Comparison of ENCODE assay signal across 15 cellular contexts in the genomic region with DNA sequence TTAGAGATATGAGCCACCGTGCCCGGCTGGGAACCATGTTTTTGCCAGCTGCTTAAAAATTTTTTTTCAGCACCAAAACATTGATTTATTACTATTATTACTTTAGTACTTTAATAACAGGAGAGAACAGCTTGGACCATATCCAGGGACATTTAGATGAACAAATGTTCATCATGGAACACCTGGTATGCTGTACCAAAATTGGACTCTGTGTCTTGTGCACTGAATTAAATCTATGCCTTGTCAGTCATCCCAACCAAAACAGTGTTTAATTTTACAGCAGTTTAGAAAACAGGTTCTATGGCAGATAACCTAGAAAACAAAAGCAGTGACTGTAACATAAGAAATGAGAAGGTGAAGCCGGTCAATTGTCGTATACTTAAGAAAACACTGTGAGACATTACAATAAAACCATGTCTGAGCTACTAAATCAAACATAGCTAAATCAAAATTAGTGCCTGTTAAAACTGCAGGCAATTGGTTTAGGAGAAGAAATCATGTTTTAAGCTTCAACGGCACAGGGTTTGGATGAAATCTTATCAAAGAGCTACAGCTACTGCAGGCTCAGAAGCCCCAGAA.
"Had no signal": no experiment of that assay in that cellular context is flagged by ENCODE, and none has a peak within 500 bp of the region (broad histone marks: within the 10 kb centered on the region; RNA-seq: fewer than 3 reads in every experiment).

No MANE protein-coding gene starts in this region.

- H3K4me3 ChIP-seq: ovary, right lobe of liver, suprapubic skin, transverse colon, uterus had no signal

- H3K27me3 Mint-ChIP-seq: activated naive CD8-positive, alpha-beta T cell; stimulated activated naive CD8-positive, alpha-beta T cell treated with anti-CD3 and anti-CD28 coated beads, Interleukin-15, amount 100 ng/mL, for 72 hours had no signal

- H3K27ac Mint-ChIP-seq: activated naive CD8-positive, alpha-beta T cell; naive thymus-derived CD4-positive, alpha-beta T cell; stimulated activated naive CD8-positive, alpha-beta T cell treated with anti-CD3 and anti-CD28 coated beads, Interleukin-15, amount 100 ng/mL, for 72 hours had no signal

- H3K9me3 Mint-ChIP-seq: naive thymus-derived CD4-positive, alpha-beta T cell; stimulated activated naive CD8-positive, alpha-beta T cell treated with anti-CD3 and anti-CD28 coated beads, Interleukin-15, amount 100 ng/mL, for 72 hours had no signal

- H3K27ac ChIP-seq: ovary, right lobe of liver, suprapubic skin, uterus had no signal

- ATAC-seq: naive thymus-derived CD4-positive, alpha-beta T cell; right lobe of liver; stimulated activated naive CD8-positive, alpha-beta T cell treated with anti-CD3 and anti-CD28 coated beads, Interleukin-15, amount 100 ng/mL, for 72 hours had no signal

- DNase-seq: activated CD4-positive, alpha-beta T cell treated with anti-CD3 and anti-CD28 coated beads, Interleukin-2, amount 50 U/mL, for 48 hours; activated T-cell treated with anti-CD3 and anti-CD28 coated beads for 4 hours; foreskin fibroblast; mesenchymal stem cell; naive thymus-derived CD4-positive, alpha-beta T cell; ovary; right lobe of liver; small intestine; stimulated activated CD4-positive, alpha-beta T cell treated with anti-CD3 and anti-CD28 coated beads, Interleukin-15, amount 100 ng/mL, for 24 hours; stimulated activated CD4-positive, alpha-beta T cell treated with anti-CD3 and anti-CD28 coated beads, Interleukin-2, amount 100 ng/mL, for 48 hours; stimulated activated naive CD8-positive, alpha-beta T cell treated with anti-CD3 and anti-CD28 coated beads, Interleukin-15, amount 100 ng/mL, for 72 hours; transverse colon; uterus had no signal

- H3K4me3 Mint-ChIP-seq: activated naive CD8-positive, alpha-beta T cell; naive thymus-derived CD4-positive, alpha-beta T cell; stimulated activated naive CD8-positive, alpha-beta T cell treated with anti-CD3 and anti-CD28 coated beads, Interleukin-15, amount 100 ng/mL, for 72 hours had no signal

- H3K27me3 ChIP-seq: ovary, right lobe of liver, suprapubic skin, transverse colon, uterus had no signal

- H3K4me1 Mint-ChIP-seq: naive thymus-derived CD4-positive, alpha-beta T cell had no signal

- H3K36me3 Mint-ChIP-seq: activated naive CD8-positive, alpha-beta T cell; naive thymus-derived CD4-positive, alpha-beta T cell had no signal
